Comparison of ENCODE assay signal across 15 cellular contexts in genomic region chr6:143286280-143286795, GRCh38.
A peak's percentile ranks its signal among the peaks of the same experiment; 100 is the strongest.
DNase-seq lines count a peak whose midpoint lies in the region; ATAC-seq, FAIRE-seq and TF ChIP-seq lines count a peak whose summit lies in the region.
"Had no signal": no experiment of that assay in that cellular context is flagged by ENCODE, and none has a peak within 500 bp of the region (broad histone marks: within the 10 kb centered on the region; RNA-seq: fewer than 3 reads in every experiment).

No MANE protein-coding gene starts in this region.

- peak; percentile 34 for DNase-seq in AG20443 (ENCODE audit: low spot score)
- DNase-seq in RWPE1 (ENCODE audit: low spot score) = peak; percentile 91
- peak; percentile 60 for DNase-seq in lung microvascular endothelial cell (ENCODE audit: low read depth in 2 of 2)
- no peak for DNase-seq in activated CD4-positive, alpha-beta T cell treated with anti-CD3 and anti-CD28 coated beads, Interleukin-2, amount 10 ng/mL, durations not matched to agents 24 days and 14 days
- no peak for DNase-seq in pons (ENCODE audit: low spot score)
- DNase-seq in dorsolateral prefrontal cortex = no peak
- DNase-seq: endodermal cell; left ventricle myocardium superior; naive thymus-derived CD8-positive, alpha-beta T cell; NCI-H146; right lobe of liver; stimulated activated CD4-positive, alpha-beta T cell treated with anti-CD3 and anti-CD28 coated beads, Interleukin-4, amount 100 ng/mL, for 24 hours had no signal

- CTCF ChIA-PET in RWPE1 (lab: Yijun Ruan, JAX) = interaction anchor here (1.2 to 1.6 kb wide), 2 partner anchors 9 to 141 kb away, joined by 3 to 5 read pairs; no protein-coding TSS in a partner anchor

- H3K27ac ChIP-seq in RWPE1 = peak overlapping the region; percentile 92
- no peak overlapping the region for H3K27ac ChIP-seq in dorsolateral prefrontal cortex
- H3K27ac ChIP-seq: right lobe of liver had no signal

- H3K4me3 ChIP-seq in dorsolateral prefrontal cortex = no peak overlapping the region
- H3K4me3 ChIP-seq: right lobe of liver had no signal

- intact Hi-C loops in activated CD4-positive, alpha-beta T cell treated with anti-CD3 and anti-CD28 coated beads, Interleukin-2, amount 10 ng/mL, durations not matched to agents 24 days and 14 days (cut with micrococcal nuclease) = no loop called here
- intact Hi-C loops in dorsolateral prefrontal cortex (cut with DNase I) = no loop called here

- POLR2A ChIA-PET in RWPE1 (lab: Yijun Ruan, JAX; ENCODE audit: low non-redundant PET) = no interaction called here

- no peaks in the 10 kb centered on the region for H3K9me3 Mint-ChIP-seq in activated CD4-positive, alpha-beta T cell treated with anti-CD3 and anti-CD28 coated beads, Interleukin-2, amount 10 ng/mL, durations not matched to agents 24 days and 14 days
- H3K9me3 Mint-ChIP-seq: endodermal cell; naive thymus-derived CD8-positive, alpha-beta T cell; type B pancreatic cell had no signal

- no peak for ATAC-seq in HG02759 (IDR thresholded peaks at IDR 0.05; ENCODE audit: unreplicated experiment)
- ATAC-seq: left ventricle myocardium superior; naive thymus-derived CD8-positive, alpha-beta T cell; right lobe of liver had no signal

- H3K27me3 Mint-ChIP-seq in activated CD4-positive, alpha-beta T cell treated with anti-CD3 and anti-CD28 coated beads, Interleukin-2, amount 10 ng/mL, durations not matched to agents 24 days and 14 days = no peaks in the 10 kb centered on the region
- H3K27me3 Mint-ChIP-seq: naive thymus-derived CD8-positive, alpha-beta T cell; type B pancreatic cell had no signal

- H3K4me1 Mint-ChIP-seq in activated CD4-positive, alpha-beta T cell treated with anti-CD3 and anti-CD28 coated beads, Interleukin-2, amount 10 ng/mL, durations not matched to agents 24 days and 14 days = no peaks in the 10 kb centered on the region
- H3K4me1 Mint-ChIP-seq: naive thymus-derived CD8-positive, alpha-beta T cell had no signal

- H3K27ac Mint-ChIP-seq in activated CD4-positive, alpha-beta T cell treated with anti-CD3 and anti-CD28 coated beads, Interleukin-2, amount 10 ng/mL, durations not matched to agents 24 days and 14 days = no peak overlapping the region
- H3K27ac Mint-ChIP-seq: endodermal cell; naive thymus-derived CD8-positive, alpha-beta T cell; type B pancreatic cell had no signal

- no peaks in the 10 kb centered on the region for H3K36me3 Mint-ChIP-seq in activated CD4-positive, alpha-beta T cell treated with anti-CD3 and anti-CD28 coated beads, Interleukin-2, amount 10 ng/mL, durations not matched to agents 24 days and 14 days (ENCODE audit: low read depth)

- no peak overlapping the region for H3K4me3 Mint-ChIP-seq in activated CD4-positive, alpha-beta T cell treated with anti-CD3 and anti-CD28 coated beads, Interleukin-2, amount 10 ng/mL, durations not matched to agents 24 days and 14 days
- H3K4me3 Mint-ChIP-seq: endodermal cell; naive thymus-derived CD8-positive, alpha-beta T cell; type B pancreatic cell had no signal

- TF ChIP-seq CTCF in RWPE1 (conservative IDR thresholded peaks at IDR 0.05; ENCODE audit: low read depth) = no peak
- no peak for TF ChIP-seq CTCF in dorsolateral prefrontal cortex (IDR thresholded peaks at IDR 0.05 in 54 of 56, conservative IDR thresholded peaks at IDR 0.05 in 2 of 56; ENCODE audit: low read depth in 1 of 56, partially characterized antibody in 56 of 56)

- no peaks in the 10 kb centered on the region for H3K27me3 ChIP-seq in dorsolateral prefrontal cortex
- H3K27me3 ChIP-seq: right lobe of liver had no signal

- FAIRE-seq in endometrium (lab: Jason Lieb, UNC) = peak; percentile 12

Comparison
In these comparisons a context has a peak if more than half of its experiments do, and no peak if none do; other contexts are left out.
1. DNase-seq: peak in AG20443 (single experiment), RWPE1 (single experiment) and lung microvascular endothelial cell (2 of 2); none in activated CD4-positive, alpha-beta T cell treated with anti-CD3 and anti-CD28 coated beads, Interleukin-2, amount 10 ng/mL, durations not matched to agents 24 days and 14 days (single experiment), pons (single experiment) and dorsolateral prefrontal cortex (0 of 10).